In genomic region chr11:129770993-129771392, GRCh38 we compare ENCODE assay signal across 33 cellular contexts. TPM values are rescaled to one million over a fixed set of nuclear protein-coding genes. Genes with fewer than 3 reads are reported as not detected.
"Had no signal": no experiment of that assay in that cellular context is flagged by ENCODE, and none has a peak within 500 bp of the region (broad histone marks: within the 10 kb centered on the region; RNA-seq: fewer than 3 reads in every experiment).

No MANE protein-coding gene starts in this region.

- ATAC-seq: activated CD8-positive, alpha-beta T cell treated with anti-CD3 and anti-CD28 coated beads for 36 hours; activated naive CD8-positive, alpha-beta T cell treated with anti-CD3 and anti-CD28 coated beads, Interleukin-2, amount 50 U/mL, for 24 hours; activated T-cell treated with anti-CD3 and anti-CD28 coated beads, Interleukin-2, amount 50 U/mL, for 4 hours had no signal

- H3K27me3 Mint-ChIP-seq: activated CD4-positive, alpha-beta memory T cell treated with anti-CD3 and anti-CD28 coated beads for 36 hours; activated CD8-positive, alpha-beta T cell treated with anti-CD3 and anti-CD28 coated beads for 36 hours; activated naive CD4-positive, alpha-beta T cell treated with anti-CD3 and anti-CD28 coated beads, Interleukin-2, amount 50 U/mL, for 24 hours; activated naive CD8-positive, alpha-beta T cell; activated naive CD8-positive, alpha-beta T cell treated with anti-CD3 and anti-CD28 coated beads, Interleukin-2, amount 50 U/mL, for 24 hours had no signal

- H3K27me3 ChIP-seq: ascending aorta, cardiac muscle cell had no signal

- H3K27ac Mint-ChIP-seq: activated B cell treated with CpG ODN at 0.5 μM for 24 hours; activated CD4-positive, alpha-beta memory T cell treated with anti-CD3 and anti-CD28 coated beads for 36 hours; activated CD8-positive, alpha-beta T cell treated with anti-CD3 and anti-CD28 coated beads for 36 hours; activated naive CD4-positive, alpha-beta T cell treated with anti-CD3 and anti-CD28 coated beads, Interleukin-2, amount 10 ng/mL, durations not matched to agents 7 days and 5 days; activated naive CD4-positive, alpha-beta T cell treated with anti-CD3 and anti-CD28 coated beads, Interleukin-2, amount 50 U/mL, for 24 hours; activated naive CD8-positive, alpha-beta T cell; activated naive CD8-positive, alpha-beta T cell treated with anti-CD3 and anti-CD28 coated beads, Interleukin-2, amount 10 ng/mL, durations not matched to agents 7 days and 5 days; activated naive CD8-positive, alpha-beta T cell treated with anti-CD3 and anti-CD28 coated beads, Interleukin-2, amount 50 U/mL, for 24 hours; activated T-helper 2 cell treated with anti-CD3 and anti-CD28 coated beads, Interferon-gamma antibody, Interleukin-2, Interleukin-4, amounts not matched to agents 10 μg/mL and 5 μg/mL and 100 μg/mL, durations not matched to agents 14 hours and 24 hours and 36 hours; brain; T-cell; T-helper 2 cell treated with Interferon-gamma antibody and Interleukin-4, amounts not matched to agents 5 μg/mL and 100 μg/mL, for 36 hours had no signal

- H3K4me1 Mint-ChIP-seq: activated B cell treated with CpG ODN at 0.5 μM for 24 hours; activated naive CD8-positive, alpha-beta T cell treated with anti-CD3 and anti-CD28 coated beads, Interleukin-2, amount 50 U/mL, for 24 hours; brain had no signal

- H3K27ac ChIP-seq: ascending aorta, cardiac muscle cell, VCaP had no signal

- H3K9me3 ChIP-seq: ascending aorta had no signal

- H3K36me3 ChIP-seq: ascending aorta, cardiac muscle cell had no signal

- H3K4me3 Mint-ChIP-seq: activated B cell treated with CpG ODN at 0.5 μM for 24 hours; activated CD4-positive, alpha-beta memory T cell treated with anti-CD3 and anti-CD28 coated beads for 36 hours; activated CD8-positive, alpha-beta T cell treated with anti-CD3 and anti-CD28 coated beads for 36 hours; activated naive CD4-positive, alpha-beta T cell treated with anti-CD3 and anti-CD28 coated beads, Interleukin-2, amount 10 ng/mL, durations not matched to agents 7 days and 5 days; activated naive CD4-positive, alpha-beta T cell treated with anti-CD3 and anti-CD28 coated beads, Interleukin-2, amount 50 U/mL, for 24 hours; activated naive CD8-positive, alpha-beta T cell; activated naive CD8-positive, alpha-beta T cell treated with anti-CD3 and anti-CD28 coated beads, Interleukin-2, amount 10 ng/mL, durations not matched to agents 7 days and 5 days; activated naive CD8-positive, alpha-beta T cell treated with anti-CD3 and anti-CD28 coated beads, Interleukin-2, amount 50 U/mL, for 24 hours; activated T-cell treated with anti-CD3 and anti-CD28 coated beads, Interleukin-2, amount 50 U/mL, for 4 hours; brain; central memory CD8-positive, alpha-beta T cell; T-cell; T-helper 2 cell treated with Interferon-gamma antibody and Interleukin-4, amounts not matched to agents 5 μg/mL and 100 μg/mL, for 36 hours had no signal

- DNase-seq: activated B cell treated with CpG ODN at 0.5 μM for 24 hours; activated CD4-positive, alpha-beta memory T cell treated with anti-CD3 and anti-CD28 coated beads for 36 hours; activated CD4-positive, alpha-beta T cell treated with anti-CD3 and anti-CD28 coated beads for 48 hours; activated CD4-positive, alpha-beta T cell treated with anti-CD3 and anti-CD28 coated beads, Interleukin-2, amount 50 U/mL, for 1 hour; activated CD4-positive, alpha-beta T cell treated with anti-CD3 and anti-CD28 coated beads, Interleukin-2, amount 50 U/mL, for 4 hours; activated CD4-positive, CD25-positive, alpha-beta regulatory T cell treated with anti-CD3 and anti-CD28 coated beads, Interleukin-2, amount 50 U/mL, for 72 hours; activated CD8-positive, alpha-beta memory T cell treated with anti-CD3 and anti-CD28 coated beads, Interleukin-2, amount 50 U/mL, for 4 hours; activated CD8-positive, alpha-beta T cell treated with anti-CD3 and anti-CD28 coated beads for 36 hours; activated effector memory CD4-positive, alpha-beta T cell treated with Interleukin-2 at 50 U/mL for 16 hours; activated gamma-delta T cell; activated naive CD4-positive, alpha-beta T cell treated with anti-CD3 and anti-CD28 coated beads, Interleukin-2, amount 10 ng/mL, durations not matched to agents 7 days and 5 days; activated naive CD4-positive, alpha-beta T cell treated with Interleukin-2 at 50 U/mL for 16 hours; activated naive CD8-positive, alpha-beta T cell treated with anti-CD3 and anti-CD28 coated beads, Interleukin-2, amount 10 ng/mL, durations not matched to agents 7 days and 5 days; activated naive CD8-positive, alpha-beta T cell treated with anti-CD3 and anti-CD28 coated beads, Interleukin-2, amount 50 U/mL, for 24 hours; activated T-cell treated with anti-CD3 and anti-CD28 coated beads for 4 hours; activated T-cell treated with anti-CD3 and anti-CD28 coated beads, Interleukin-2, amount 50 U/mL, for 1 hour; activated T-cell treated with anti-CD3 and anti-CD28 coated beads, Interleukin-2, amount 50 U/mL, for 4 hours; amygdala; anterior cingulate cortex; caudate nucleus; T-cell; T-helper 9 cell had no signal

- H3K4me3 ChIP-seq: ascending aorta, cardiac muscle cell had no signal

- FAIRE-seq: bronchial epithelial cell, TTC549 had no signal

- H3K4me1 ChIP-seq: ascending aorta had no signal

- H3K36me3 Mint-ChIP-seq: activated naive CD4-positive, alpha-beta T cell treated with anti-CD3 and anti-CD28 coated beads, Interleukin-2, amount 10 ng/mL, durations not matched to agents 7 days and 5 days; activated naive CD8-positive, alpha-beta T cell treated with anti-CD3 and anti-CD28 coated beads, Interleukin-2, amount 10 ng/mL, durations not matched to agents 7 days and 5 days; brain had no signal

- H3K9me3 Mint-ChIP-seq: T-helper 2 cell treated with Interferon-gamma antibody and Interleukin-4, amounts not matched to agents 5 μg/mL and 100 μg/mL, for 36 hours had no signal

RNA-seq across cellular contexts. Expression of gene TMEM45B, which starts 44.7 kb away (rescaled TPM):
- total RNA-seq: activated B cell treated with CpG ODN at 0.5 μM for 24 hours, ascending aorta had no signal
